ENCODE assay signal across 9 cellular contexts in genomic region chr1:37090671-37091070, GRCh38. TPM values are rescaled to one million over a fixed set of nuclear protein-coding genes. Genes with fewer than 3 reads are reported as not detected.
"Had no signal": no experiment of that assay in that cellular context is flagged by ENCODE, and none has a peak within 500 bp of the region (broad histone marks: within the 10 kb centered on the region; RNA-seq: fewer than 3 reads in every experiment).

No MANE protein-coding gene starts in this region.

- H3K4me3 ChIP-seq: GM12878 had no signal

- ATAC-seq: GM12878 had no signal

- DNase-seq: GDM1, GF-D8 had no signal

- FAIRE-seq: G401.6, GM12878, GM12891, GM12892, GM18507, GM19239 had no signal

RNA-seq across cellular contexts. Expression of gene GRIK3, which starts 56.4 kb away (rescaled TPM):
- total RNA-seq: G401, GM12878 had no signal
- polyA plus RNA-seq: GM12878 had no signal
